Comparison of ENCODE assay signal across 1 cellular context in genomic region chr12:119877639-119877948, GRCh38.
TF ChIP-seq lines count a peak whose summit lies in the region.

No MANE protein-coding gene starts in this region.

TF ChIP-seq in K562, 482 proteins besides CTCF, POLR2A, EP300 and RAD21 (continued from another document):
- TF ChIP-seq NRF1 (conservative IDR thresholded peaks at IDR 0.05 in 1 of 2, IDR thresholded peaks at IDR 0.05 in 1 of 2), result 0 out of 4 replicates have a peak, but pooled peaks of 1 of the 2 experiments have one; percentile 11
- no peak for TF ChIP-seq ZNF561 (CRISPR knock-in tag; conservative IDR thresholded peaks at IDR 0.05)
- no peak for TF ChIP-seq ZNF197 (CRISPR knock-in tag; IDR thresholded peaks at IDR 0.05; ENCODE audit: low read depth)
- 0 out of 4 replicates have a peak, but pooled peaks of 1 of the 2 experiments have one; percentile 3 for TF ChIP-seq FOXK2 (conservative IDR thresholded peaks at IDR 0.05 in 1 of 2, IDR thresholded peaks at IDR 0.05 in 1 of 2; ENCODE audit: low read depth in 2 of 2)
- 0 out of 2 replicates have a peak, but pooled peaks have one; percentile 5 for TF ChIP-seq TFAP4 (CRISPR knock-in tag; IDR thresholded peaks at IDR 0.05; ENCODE audit: borderline replicate concordance)
- TF ChIP-seq TAF7 (tag; IDR thresholded peaks at IDR 0.05), result no peak
- TF ChIP-seq NR4A1 (CRISPR knock-in tag; IDR thresholded peaks at IDR 0.05), result no peak
- TF ChIP-seq NR4A1 (tag; IDR thresholded peaks at IDR 0.05), result no peak
- TF ChIP-seq FOXM1 (IDR thresholded peaks at IDR 0.05; ENCODE audit: low read depth), result 0 out of 2 replicates have a peak, but pooled peaks have one; percentile 15
- TF ChIP-seq FOXM1 (CRISPR knock-in tag; IDR thresholded peaks at IDR 0.05; ENCODE audit: low read depth), result no peak
- 0 out of 2 replicates have a peak, but pooled peaks have one; percentile 28 for TF ChIP-seq ZSCAN32 (CRISPR knock-in tag; IDR thresholded peaks at IDR 0.05)
- TF ChIP-seq ATF3 (IDR thresholded peaks at IDR 0.05), result no peak
- 0 out of 2 replicates have a peak, but pooled peaks have one; percentile 50 for TF ChIP-seq ATF3 (CRISPR knock-in tag; conservative IDR thresholded peaks at IDR 0.05)
- TF ChIP-seq SMAD4 (CRISPR knock-in tag; conservative IDR thresholded peaks at IDR 0.05), result 0 out of 2 replicates have a peak, but pooled peaks have one; percentile 25
- no peak for TF ChIP-seq CHCHD3 (CRISPR knock-in tag; IDR thresholded peaks at IDR 0.05)
- TF ChIP-seq ZNF79 (CRISPR knock-in tag; IDR thresholded peaks at IDR 0.05; ENCODE audit: low read depth), result no peak
- TF ChIP-seq MGA (IDR thresholded peaks at IDR 0.05), result 0 out of 2 replicates have a peak, but pooled peaks have one; percentile 71
- no peak for TF ChIP-seq NKRF (IDR thresholded peaks at IDR 0.05; ENCODE audit: borderline replicate concordance)
- no peak for TF ChIP-seq STAT5B (CRISPR knock-in tag; IDR thresholded peaks at IDR 0.05)
- TF ChIP-seq RBBP5 (IDR thresholded peaks at IDR 0.05; ENCODE audit: borderline replicate concordance, insufficient read depth, low read length, poor library complexity, severe bottlenecking), result no peak
- TF ChIP-seq KLF10 (CRISPR knock-in tag; IDR thresholded peaks at IDR 0.05), result no peak
- TF ChIP-seq CREBBP (IDR thresholded peaks at IDR 0.05; ENCODE audit: low read depth, low read length), result no peak
- TF ChIP-seq E2F1 (CRISPR knock-in tag; IDR thresholded peaks at IDR 0.05), result 0 out of 2 replicates have a peak, but pooled peaks have one; percentile 38
- TF ChIP-seq EWSR1 (IDR thresholded peaks at IDR 0.05; ENCODE audit: borderline replicate concordance, low read depth, partially characterized antibody), result no peak
- no peak for TF ChIP-seq CLOCK (CRISPR knock-in tag; IDR thresholded peaks at IDR 0.05; ENCODE audit: borderline replicate concordance)
- TF ChIP-seq ZFP36 (IDR thresholded peaks at IDR 0.05; ENCODE audit: low read depth, low read length, partially characterized antibody), result no peak
